Comparison of ENCODE assay signal across 8 cellular contexts in the genomic region with DNA sequence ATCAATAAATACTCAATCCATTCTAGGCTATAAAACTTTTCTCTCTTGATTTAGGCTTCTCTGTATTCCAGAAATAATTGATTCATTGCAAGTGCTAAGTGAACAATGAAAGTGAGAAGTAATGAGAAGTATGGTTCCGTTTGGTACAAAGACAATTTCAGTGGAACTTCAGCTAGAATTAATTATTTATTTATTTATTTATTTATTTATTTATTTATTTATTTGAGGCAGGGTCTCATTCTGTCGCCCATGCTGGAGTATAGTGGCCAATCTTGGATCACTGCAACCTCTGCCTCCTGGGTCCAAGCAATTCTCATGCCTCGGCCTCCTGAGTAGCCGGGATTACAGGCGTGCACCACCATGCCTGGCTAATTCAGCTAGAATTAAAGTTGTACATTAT.
"Had no signal": no experiment of that assay in that cellular context is flagged by ENCODE, and none has a peak within 500 bp of the region (broad histone marks: within the 10 kb centered on the region; RNA-seq: fewer than 3 reads in every experiment).

No MANE protein-coding gene starts in this region.

- DNase-seq: IMR-90, KBM-7, KG1 had no signal

- H3K27ac ChIP-seq: HL-60, KMS-11 had no signal

- ATAC-seq: HepG2, K562 had no signal

- H3K4me2 ChIP-seq: KMS-11 had no signal

- H3K4me3 ChIP-seq: K562 had no signal

- FAIRE-seq: HepG2, HTR-8/SVneo, K562 had no signal
